Comparison of ENCODE assay signal across 1 cellular context in genomic region chr14:31205681-31206535, GRCh38.
TF ChIP-seq lines count a peak whose summit lies in the region.

No MANE protein-coding gene starts in this region.

TF ChIP-seq in K562, 482 proteins besides CTCF, POLR2A, EP300 and RAD21 (continued from another document and continues in another):
- TF ChIP-seq PTTG1 (tag; IDR thresholded peaks at IDR 0.05; ENCODE audit: low read depth) (no peak), SIN3B (IDR thresholded peaks at IDR 0.05; ENCODE audit: low read depth) (no peak), IFI16 (CRISPR knock-in tag; IDR thresholded peaks at IDR 0.05) (no peak), ZNF699 (CRISPR knock-in tag; IDR thresholded peaks at IDR 0.05; ENCODE audit: insufficient replicate concordance) (no peak), YY1 (IDR thresholded peaks at IDR 0.05; ENCODE audit: borderline replicate concordance in 1 of 3, control insufficient read depth in 1 of 3, extremely low read depth in 1 of 3, insufficient read depth in 3 of 3, insufficient read length in 1 of 3, insufficient replicate concordance in 2 of 3, low read depth in 1 of 3, low read length in 2 of 3) (no peak), ELF2 (CRISPR knock-in tag; IDR thresholded peaks at IDR 0.05) (no peak), CHD1 (IDR thresholded peaks at IDR 0.05; ENCODE audit: low read length) (peak; percentile 17), SP2 (IDR thresholded peaks at IDR 0.05; ENCODE audit: extremely low read depth, low read depth, low read length, poor library complexity, severe bottlenecking) (no peak), FOSL1 (tag; conservative IDR thresholded peaks at IDR 0.05) (no peak), ZNF146 (CRISPR knock-in tag; IDR thresholded peaks at IDR 0.05; ENCODE audit: unreplicated experiment) (no peak), SOX6 (IDR thresholded peaks at IDR 0.05) (no peak), NUFIP1 (IDR thresholded peaks at IDR 0.05; ENCODE audit: partially characterized antibody) (no peak), MED1 (CRISPR knock-in tag; IDR thresholded peaks at IDR 0.05; ENCODE audit: borderline replicate concordance) (no peak), FOXJ3 (CRISPR knock-in tag; IDR thresholded peaks at IDR 0.05) (no peak), FOXP4 (CRISPR knock-in tag; IDR thresholded peaks at IDR 0.05; ENCODE audit: borderline replicate concordance) (no peak), ADNP (tag; IDR thresholded peaks at IDR 0.05) (no peak), HDAC1 (IDR thresholded peaks at IDR 0.05) (peak in 1 of 2 experiments; percentile 68; a peak in 2 of 4 replicates), FOXA1 (IDR thresholded peaks at IDR 0.05; ENCODE audit: borderline replicate concordance) (no peak), ESRRA (IDR thresholded peaks at IDR 0.05; ENCODE audit: borderline replicate concordance, low read depth) (no peak), ARID4B (CRISPR knock-in tag; IDR thresholded peaks at IDR 0.05) (no peak), SMARCB1 (IDR thresholded peaks at IDR 0.05; ENCODE audit: insufficient read length, low read depth) (no peak), POU5F1 (IDR thresholded peaks at IDR 0.05; ENCODE audit: borderline replicate concordance, low read depth, low read length, partially characterized antibody) (no peak), TEAD1 (CRISPR knock-in tag; IDR thresholded peaks at IDR 0.05) (0 out of 4 replicates have a peak, but pooled peaks of 1 of the 2 experiments have one; percentile 36), SETDB1 (IDR thresholded peaks at IDR 0.05; ENCODE audit: low read length) (no peak), TCF3 (CRISPR knock-in tag; IDR thresholded peaks at IDR 0.05) (peak; percentile 16; the same call in 1 of the 2 replicates), ZSCAN29 (IDR thresholded peaks at IDR 0.05) (no peak), ZNF184 (CRISPR knock-in tag; IDR thresholded peaks at IDR 0.05) (no peak), BRCA1 (IDR thresholded peaks at IDR 0.05) (no peak), BRCA1 (CRISPR knock-in tag; IDR thresholded peaks at IDR 0.05) (no peak), SRF (CRISPR knock-in tag; IDR thresholded peaks at IDR 0.05) (no peak), RNF2 (IDR thresholded peaks at IDR 0.05) (no peak), ZC3H11A (IDR thresholded peaks at IDR 0.05; ENCODE audit: low read depth, low read length) (no peak), CSDE1 (IDR thresholded peaks at IDR 0.05) (no peak), ZNF384 (IDR thresholded peaks at IDR 0.05; ENCODE audit: low read depth, low read length) (no peak), ZNF347 (CRISPR knock-in tag; IDR thresholded peaks at IDR 0.05; ENCODE audit: low read depth) (no peak), BRF2 (IDR thresholded peaks at IDR 0.05; ENCODE audit: borderline replicate concordance, insufficient read depth, insufficient read length) (no peak), HMBOX1 (IDR thresholded peaks at IDR 0.05) (peak; percentile 72), ZNF79 (CRISPR knock-in tag; IDR thresholded peaks at IDR 0.05; ENCODE audit: low read depth) (no peak)
- TF ChIP-seq, protein P1, sequence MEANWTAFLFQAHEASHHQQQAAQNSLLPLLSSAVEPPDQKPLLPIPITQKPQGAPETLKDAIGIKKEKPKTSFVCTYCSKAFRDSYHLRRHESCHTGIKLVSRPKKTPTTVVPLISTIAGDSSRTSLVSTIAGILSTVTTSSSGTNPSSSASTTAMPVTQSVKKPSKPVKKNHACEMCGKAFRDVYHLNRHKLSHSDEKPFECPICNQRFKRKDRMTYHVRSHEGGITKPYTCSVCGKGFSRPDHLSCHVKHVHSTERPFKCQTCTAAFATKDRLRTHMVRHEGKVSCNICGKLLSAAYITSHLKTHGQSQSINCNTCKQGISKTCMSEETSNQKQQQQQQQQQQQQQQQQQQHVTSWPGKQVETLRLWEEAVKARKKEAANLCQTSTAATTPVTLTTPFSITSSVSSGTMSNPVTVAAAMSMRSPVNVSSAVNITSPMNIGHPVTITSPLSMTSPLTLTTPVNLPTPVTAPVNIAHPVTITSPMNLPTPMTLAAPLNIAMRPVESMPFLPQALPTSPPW (CRISPR knock-in tag; IDR thresholded peaks at IDR 0.05) = peak; percentile 45; the same call in 1 of the 2 replicates
- TF ChIP-seq, protein P2, sequence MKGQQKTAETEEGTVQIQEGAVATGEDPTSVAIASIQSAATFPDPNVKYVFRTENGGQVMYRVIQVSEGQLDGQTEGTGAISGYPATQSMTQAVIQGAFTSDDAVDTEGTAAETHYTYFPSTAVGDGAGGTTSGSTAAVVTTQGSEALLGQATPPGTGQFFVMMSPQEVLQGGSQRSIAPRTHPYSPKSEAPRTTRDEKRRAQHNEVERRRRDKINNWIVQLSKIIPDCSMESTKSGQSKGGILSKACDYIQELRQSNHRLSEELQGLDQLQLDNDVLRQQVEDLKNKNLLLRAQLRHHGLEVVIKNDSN (CRISPR knock-in tag; IDR thresholded peaks at IDR 0.05) = no peak
- TF ChIP-seq, protein P3, sequence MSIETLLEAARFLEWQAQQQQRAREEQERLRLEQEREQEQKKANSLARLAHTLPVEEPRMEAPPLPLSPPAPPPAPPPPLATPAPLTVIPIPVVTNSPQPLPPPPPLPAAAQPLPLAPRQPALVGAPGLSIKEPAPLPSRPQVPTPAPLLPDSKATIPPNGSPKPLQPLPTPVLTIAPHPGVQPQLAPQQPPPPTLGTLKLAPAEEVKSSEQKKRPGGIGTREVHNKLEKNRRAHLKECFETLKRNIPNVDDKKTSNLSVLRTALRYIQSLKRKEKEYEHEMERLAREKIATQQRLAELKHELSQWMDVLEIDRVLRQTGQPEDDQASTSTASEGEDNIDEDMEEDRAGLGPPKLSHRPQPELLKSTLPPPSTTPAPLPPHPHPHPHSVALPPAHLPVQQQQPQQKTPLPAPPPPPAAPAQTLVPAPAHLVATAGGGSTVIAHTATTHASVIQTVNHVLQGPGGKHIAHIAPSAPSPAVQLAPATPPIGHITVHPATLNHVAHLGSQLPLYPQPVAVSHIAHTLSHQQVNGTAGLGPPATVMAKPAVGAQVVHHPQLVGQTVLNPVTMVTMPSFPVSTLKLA (conservative IDR thresholded peaks at IDR 0.05) = peak; percentile 90 to 94
- TF ChIP-seq, protein P4, sequence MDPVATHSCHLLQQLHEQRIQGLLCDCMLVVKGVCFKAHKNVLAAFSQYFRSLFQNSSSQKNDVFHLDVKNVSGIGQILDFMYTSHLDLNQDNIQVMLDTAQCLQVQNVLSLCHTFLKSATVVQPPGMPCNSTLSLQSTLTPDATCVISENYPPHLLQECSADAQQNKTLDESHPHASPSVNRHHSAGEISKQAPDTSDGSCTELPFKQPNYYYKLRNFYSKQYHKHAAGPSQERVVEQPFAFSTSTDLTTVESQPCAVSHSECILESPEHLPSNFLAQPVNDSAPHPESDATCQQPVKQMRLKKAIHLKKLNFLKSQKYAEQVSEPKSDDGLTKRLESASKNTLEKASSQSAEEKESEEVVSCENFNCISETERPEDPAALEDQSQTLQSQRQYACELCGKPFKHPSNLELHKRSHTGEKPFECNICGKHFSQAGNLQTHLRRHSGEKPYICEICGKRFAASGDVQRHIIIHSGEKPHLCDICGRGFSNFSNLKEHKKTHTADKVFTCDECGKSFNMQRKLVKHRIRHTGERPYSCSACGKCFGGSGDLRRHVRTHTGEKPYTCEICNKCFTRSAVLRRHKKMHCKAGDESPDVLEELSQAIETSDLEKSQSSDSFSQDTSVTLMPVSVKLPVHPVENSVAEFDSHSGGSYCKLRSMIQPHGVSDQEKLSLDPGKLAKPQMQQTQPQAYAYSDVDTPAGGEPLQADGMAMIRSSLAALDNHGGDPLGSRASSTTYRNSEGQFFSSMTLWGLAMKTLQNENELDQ (CRISPR knock-in tag; IDR thresholded peaks at IDR 0.05; ENCODE audit: borderline replicate concordance) = no peak
- TF ChIP-seq, protein P5, sequence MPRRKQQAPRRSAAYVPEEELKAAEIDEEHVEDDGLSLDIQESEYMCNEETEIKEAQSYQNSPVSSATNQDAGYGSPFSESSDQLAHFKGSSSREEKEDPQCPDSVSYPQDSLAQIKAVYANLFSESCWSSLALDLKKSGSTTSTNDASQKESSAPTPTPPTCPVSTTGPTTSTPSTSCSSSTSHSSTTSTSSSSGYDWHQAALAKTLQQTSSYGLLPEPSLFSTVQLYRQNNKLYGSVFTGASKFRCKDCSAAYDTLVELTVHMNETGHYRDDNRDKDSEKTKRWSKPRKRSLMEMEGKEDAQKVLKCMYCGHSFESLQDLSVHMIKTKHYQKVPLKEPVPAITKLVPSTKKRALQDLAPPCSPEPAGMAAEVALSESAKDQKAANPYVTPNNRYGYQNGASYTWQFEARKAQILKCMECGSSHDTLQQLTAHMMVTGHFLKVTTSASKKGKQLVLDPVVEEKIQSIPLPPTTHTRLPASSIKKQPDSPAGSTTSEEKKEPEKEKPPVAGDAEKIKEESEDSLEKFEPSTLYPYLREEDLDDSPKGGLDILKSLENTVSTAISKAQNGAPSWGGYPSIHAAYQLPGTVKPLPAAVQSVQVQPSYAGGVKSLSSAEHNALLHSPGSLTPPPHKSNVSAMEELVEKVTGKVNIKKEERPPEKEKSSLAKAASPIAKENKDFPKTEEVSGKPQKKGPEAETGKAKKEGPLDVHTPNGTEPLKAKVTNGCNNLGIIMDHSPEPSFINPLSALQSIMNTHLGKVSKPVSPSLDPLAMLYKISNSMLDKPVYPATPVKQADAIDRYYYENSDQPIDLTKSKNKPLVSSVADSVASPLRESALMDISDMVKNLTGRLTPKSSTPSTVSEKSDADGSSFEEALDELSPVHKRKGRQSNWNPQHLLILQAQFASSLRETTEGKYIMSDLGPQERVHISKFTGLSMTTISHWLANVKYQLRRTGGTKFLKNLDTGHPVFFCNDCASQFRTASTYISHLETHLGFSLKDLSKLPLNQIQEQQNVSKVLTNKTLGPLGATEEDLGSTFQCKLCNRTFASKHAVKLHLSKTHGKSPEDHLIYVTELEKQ (CRISPR knock-in tag; IDR thresholded peaks at IDR 0.05) = no peak
